ENCODE assay signal across 4 cellular contexts in genomic region chr5:56268707-56269106, GRCh38. TPM values are rescaled to one million over a fixed set of nuclear protein-coding genes. Genes with fewer than 3 reads are reported as not detected.
"Had no signal": no experiment of that assay in that cellular context is flagged by ENCODE, and none has a peak within 500 bp of the region (broad histone marks: within the 10 kb centered on the region; RNA-seq: fewer than 3 reads in every experiment).

No MANE protein-coding gene starts in this region.

RNA-seq across cellular contexts. Expression of gene ANKRD55, which starts 35.6 kb away (rescaled TPM):
- total RNA-seq: activated B cell treated with CpG ODN at 0.5 μM for 24 hours; activated CD8-positive, alpha-beta memory T cell treated with anti-CD3 and anti-CD28 coated beads for 36 hours; activated CD8-positive, alpha-beta T cell treated with anti-CD3 and anti-CD28 coated beads for 36 hours; WTC11 had no signal
